Comparison of ENCODE assay signal across 8 cellular contexts in the genomic region with DNA sequence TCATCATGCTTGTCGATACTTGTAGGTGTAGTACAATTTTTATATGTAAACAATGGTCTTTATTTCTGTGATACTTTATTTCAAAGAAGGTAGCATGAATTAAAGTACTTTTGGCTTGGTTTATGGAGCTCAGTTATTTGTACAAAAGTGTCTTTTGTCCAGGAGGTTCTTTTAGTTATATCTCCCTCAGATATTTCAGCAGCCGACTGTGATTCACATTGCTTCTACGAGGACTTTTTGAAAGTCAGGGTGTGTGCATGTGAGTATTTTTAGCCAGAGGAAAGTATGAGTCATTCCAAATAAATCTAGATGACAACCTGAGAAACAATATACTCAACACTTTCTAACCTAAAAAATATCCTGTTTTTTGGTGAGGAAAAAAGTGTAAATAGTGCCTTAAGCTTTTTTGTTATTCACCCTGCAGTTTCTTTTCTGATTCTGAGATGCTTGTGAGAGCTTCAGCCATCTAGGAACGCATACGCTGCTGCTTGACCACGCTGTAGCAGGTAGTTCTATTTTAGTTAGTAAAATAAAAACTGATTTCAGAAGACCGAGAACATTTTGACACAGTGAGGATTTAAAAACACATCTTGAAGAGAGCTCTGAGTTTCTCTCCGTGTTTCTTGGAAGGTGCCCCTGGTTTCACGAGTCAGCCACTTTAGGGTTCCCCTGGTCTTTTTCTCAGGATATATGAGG. TPM values are rescaled to one million over a fixed set of nuclear protein-coding genes. Genes with fewer than 3 reads are reported as not detected.
DNase-seq lines count a peak whose midpoint lies in the region; ATAC-seq, FAIRE-seq and TF ChIP-seq lines count a peak whose summit lies in the region.

No MANE protein-coding gene starts in this region.

- FAIRE-seq in D721Med (lab: Jason Lieb, UNC) = no peak

- no peak for TF ChIP-seq EP300 in suprapubic skin (IDR thresholded peaks at IDR 0.05)

- WGBS in suprapubic skin = 14% methylated on average over 9 of the region's 9 CpGs

- H3K36me3 ChIP-seq in brain microvascular endothelial cell (replicated peaks) (no peaks in the 10 kb centered on the region), suprapubic skin (no peaks in the 10 kb centered on the region)

- in situ Hi-C loops in brain microvascular endothelial cell (cut with HindIII; ENCODE audit: low pct_ligation_motif_present, low sequenced_read_pairs) = no loop called here

- H3K27me3 ChIP-seq in brain microvascular endothelial cell (replicated peaks) (no peaks in the 10 kb centered on the region), suprapubic skin (no peaks in the 10 kb centered on the region)

- TF ChIP-seq POLR2A in suprapubic skin (IDR thresholded peaks at IDR 0.05) = no peak

- no peak for DNase-seq in activated CD4-positive, CD25-positive, alpha-beta regulatory T cell treated with anti-CD3 and anti-CD28 coated beads, Interleukin-2, amount 50 U/mL, for 72 hours
- peak; percentile 28 to 75 for DNase-seq in NOMO-1 (lab: John Stamatoyannopoulos, UW; ENCODE audit: unreplicated experiment in 2 of 2)
- DNase-seq in brain microvascular endothelial cell = peak; percentile 73
- DNase-seq in kidney glomerular epithelial cell (lab: John Stamatoyannopoulos, UW) = peak; percentile 92
- no peak for DNase-seq in suprapubic skin (ENCODE audit: low spot score in 2 of 2)
- DNase-seq in D721Med (ENCODE audit: insufficient read length, low spot score) = no peak

- H3K9me3 ChIP-seq in suprapubic skin = no peaks in the 10 kb centered on the region

- H3K4me1 ChIP-seq in suprapubic skin = peaks cover 90% of the 10 kb centered on the region

- H3K27ac ChIP-seq in brain microvascular endothelial cell (peak overlapping the region; percentile 95), suprapubic skin (peak overlapping the region; percentile 92)

- H3K4me3 ChIP-seq in brain microvascular endothelial cell (ENCODE audit: low read depth, low read length) (no peak overlapping the region), suprapubic skin (peak overlapping the region; percentile 2)

- peak; percentile 77 to 78 for ATAC-seq in activated CD4-positive, CD25-positive, alpha-beta regulatory T cell treated with anti-CD3 and anti-CD28 coated beads, Interleukin-2, amount 50 U/mL, for 24 hours
- peak; percentile 49 for ATAC-seq in HG02571 (IDR thresholded peaks at IDR 0.05; ENCODE audit: unreplicated experiment)

- TF ChIP-seq CTCF in brain microvascular endothelial cell (IDR thresholded peaks at IDR 0.05; ENCODE audit: low read depth, low read length, missing control alignments) (no peak), suprapubic skin (IDR thresholded peaks at IDR 0.05) (no peak), D721Med (IDR thresholded peaks at IDR 0.05; ENCODE audit: insufficient read depth, missing control alignments) (no peak)

RNA-seq across cellular contexts. Expression of a gene that starts 0.5 kb away (rescaled TPM):
- total RNA-seq in suprapubic skin = 100 to 1,000 TPM; 225 to 475 (median 263) TPM

RNA-seq across cellular contexts. Expression of a gene that starts 44.6 kb away (rescaled TPM):
- total RNA-seq in suprapubic skin = 10 to 100 TPM; 27.7 to 58.2 (median 47.8) TPM

Comparison
In these comparisons a context has a peak if more than half of its experiments do, and no peak if none do; other contexts are left out.
1. DNase-seq: peak in NOMO-1 (2 of 2), brain microvascular endothelial cell (single experiment) and kidney glomerular epithelial cell (single experiment); none in activated CD4-positive, CD25-positive, alpha-beta regulatory T cell treated with anti-CD3 and anti-CD28 coated beads, Interleukin-2, amount 50 U/mL, for 72 hours (single experiment), suprapubic skin (0 of 2) and D721Med (single experiment).